1 cellular context compared by ENCODE assay signal in genomic region chr7:135775915-135776314, GRCh38.
TF ChIP-seq lines count a peak whose summit lies in the region.
"Not testable (repeated sequence)": the region's sequence is repeated elsewhere in the genome, so short reads cannot be mapped to it uniquely, and the experiment has no call there.

No MANE protein-coding gene starts in this region.

TF ChIP-seq in K562, 482 proteins besides CTCF, POLR2A, EP300 and RAD21:
- TF ChIP-seq BHLHE40 (IDR thresholded peaks at IDR 0.05; ENCODE audit: low read length), result peak; percentile 15; the same call in 1 of the 2 replicates
- peak; percentile 70 for TF ChIP-seq ARID1B (IDR thresholded peaks at IDR 0.05)
- TF ChIP-seq ADNP (tag; IDR thresholded peaks at IDR 0.05), result peak; percentile 98
- TF ChIP-seq JUND (IDR thresholded peaks at IDR 0.05; ENCODE audit: borderline replicate concordance, low read depth, low read length), result peak; percentile 75
- TF ChIP-seq JUND (tag; IDR thresholded peaks at IDR 0.05; ENCODE audit: borderline replicate concordance, low read depth, low read length), result peak; percentile 70; the same call in 2 of the 3 replicates
- TF ChIP-seq ELF4 (CRISPR knock-in tag; IDR thresholded peaks at IDR 0.05), result 0 out of 2 replicates have a peak, but pooled peaks have one; percentile 9
- 0 out of 2 replicates have a peak, but pooled peaks have one; percentile 17 for TF ChIP-seq NFE2 (IDR thresholded peaks at IDR 0.05; ENCODE audit: low read depth)
- peak; percentile 68; the same call in 1 of the 2 replicates for TF ChIP-seq SMARCE1 (IDR thresholded peaks at IDR 0.05)
- peak; percentile 74 for TF ChIP-seq ATF3 (IDR thresholded peaks at IDR 0.05)
- TF ChIP-seq ATF3 (CRISPR knock-in tag; conservative IDR thresholded peaks at IDR 0.05); TEAD4 (CRISPR knock-in tag; IDR thresholded peaks at IDR 0.05; ENCODE audit: borderline replicate concordance): not testable (repeated sequence)
- peak; percentile 80 for TF ChIP-seq HMBOX1 (IDR thresholded peaks at IDR 0.05)
- TF ChIP-seq FOSL1 (tag; conservative IDR thresholded peaks at IDR 0.05), result peak; percentile 80
- TF ChIP-seq DPF2 (IDR thresholded peaks at IDR 0.05), result peak; percentile 65
- TF ChIP-seq BCOR (IDR thresholded peaks at IDR 0.05), result peak; percentile 46; the same call in 1 of the 2 replicates
- TF ChIP-seq MAFG (tag; conservative IDR thresholded peaks at IDR 0.05), result peak; percentile 25; the same call in 1 of the 2 replicates
- TF ChIP-seq VEZF1 (CRISPR knock-in tag; IDR thresholded peaks at IDR 0.05), result peak; percentile 32; the same call in 1 of the 2 replicates
- 0 out of 2 replicates have a peak, but pooled peaks have one; percentile 74 for TF ChIP-seq CBX1 (IDR thresholded peaks at IDR 0.05; ENCODE audit: low read depth)
- 0 out of 2 replicates have a peak, but pooled peaks have one; percentile 34 for TF ChIP-seq RREB1 (CRISPR knock-in tag; IDR thresholded peaks at IDR 0.05)
- TF ChIP-seq KDM1A (IDR thresholded peaks at IDR 0.05), result peak in 1 of 2 experiments; percentile 49; a peak in 1 of 4 replicates
- peak; percentile 55 for TF ChIP-seq CBFA2T3 (IDR thresholded peaks at IDR 0.05)
- TF ChIP-seq HDAC2 (IDR thresholded peaks at IDR 0.05), result 0 out of 2 replicates have a peak, but pooled peaks have one; percentile 31
- TF ChIP-seq TEAD4 (IDR thresholded peaks at IDR 0.05; ENCODE audit: low read length), result peak; percentile 47; the same call in 1 of the 2 replicates
- peak; percentile 46; the same call in 1 of the 2 replicates for TF ChIP-seq SMARCA4 (IDR thresholded peaks at IDR 0.05)
